Comparison of ENCODE assay signal across 24 cellular contexts in genomic region chr7:12258074-12258473, GRCh38. TPM values are rescaled to one million over a fixed set of nuclear protein-coding genes. Genes with fewer than 3 reads are reported as not detected.
DNase-seq lines count a peak whose midpoint lies in the region; ATAC-seq and TF ChIP-seq lines count a peak whose summit lies in the region.
"Had no signal": no experiment of that assay in that cellular context is flagged by ENCODE, and none has a peak within 500 bp of the region (broad histone marks: within the 10 kb centered on the region; RNA-seq: fewer than 3 reads in every experiment).

No MANE protein-coding gene starts in this region.

- no peaks in the 10 kb centered on the region for H3K36me3 Mint-ChIP-seq in CD4-positive, CD25-positive, alpha-beta regulatory T cell

- intact Hi-C loops in Panc1 (cut with micrococcal nuclease; ENCODE audit: unreplicated experiment), result no loop called here

- peak overlapping the region; percentile 39 for H3K9ac ChIP-seq in mesenchymal stem cell (ENCODE audit: low read length)

- TF ChIP-seq CTCF in Panc1 (IDR thresholded peaks at IDR 0.05), result no peak

- H3K4me3 Mint-ChIP-seq in CD4-positive, CD25-positive, alpha-beta regulatory T cell, result no peak overlapping the region
- H3K4me3 Mint-ChIP-seq: activated CD8-positive, alpha-beta T cell treated with anti-CD3 and anti-CD28 coated beads for 36 hours; effector memory CD8-positive, alpha-beta T cell; natural killer cell treated with Interleukin-12 subunit alpha and Interleukin-12 subunit beta and Interleukin-15 and Interleukin-18, amount 100 ng/mL, for 72 hours had no signal

- H3K4me2 ChIP-seq in mesenchymal stem cell (ENCODE audit: low read length, poor library complexity, severe bottlenecking), result no peak overlapping the region

- no peak overlapping the region for H2AFZ ChIP-seq in mesenchymal stem cell (ENCODE audit: low read depth, low read length)

- peaks cover 0 to 14% (median 4%) of the 10 kb centered on the region in 4 donors for H3K4me1 Mint-ChIP-seq in CD4-positive, CD25-positive, alpha-beta regulatory T cell

- CTCF ChIA-PET in Panc1 (lab: Charles Lee), result interaction anchor here (0.6 kb wide), 1 partner anchor 197 kb away, joined by 3 read pairs; no protein-coding TSS in a partner anchor

- H3K9me3 Mint-ChIP-seq in CD4-positive, CD25-positive, alpha-beta regulatory T cell, result peaks cover 0 to 5% (median 0%) of the 10 kb centered on the region in 7 donors
- H3K9me3 Mint-ChIP-seq: effector memory CD8-positive, alpha-beta T cell had no signal

- no peaks in the 10 kb centered on the region for H3K9me3 ChIP-seq in CD4-positive, CD25-positive, alpha-beta regulatory T cell (ENCODE audit: control insufficient read depth in 2 of 2, low read length in 2 of 2)
- H3K9me3 ChIP-seq in Panc1 (ENCODE audit: control insufficient read depth, insufficient read depth, low read depth, low read length), result no peaks in the 10 kb centered on the region
- peaks cover 4% of the 10 kb centered on the region for H3K9me3 ChIP-seq in mesenchymal stem cell (ENCODE audit: control insufficient read depth, low read length)
- H3K9me3 ChIP-seq: body of pancreas, HAP-1, ovary, tibial artery had no signal

- no peak overlapping the region for H3K14ac ChIP-seq in mesenchymal stem cell (ENCODE audit: low read length in 2 of 2)

- no peak overlapping the region for H2BK5ac ChIP-seq in mesenchymal stem cell (ENCODE audit: low read depth, low read length, poor library complexity, severe bottlenecking)

- no peak overlapping the region for H2BK120ac ChIP-seq in mesenchymal stem cell (ENCODE audit: low read depth, low read length)

- H3K27me3 Mint-ChIP-seq in CD4-positive, CD25-positive, alpha-beta regulatory T cell, result no peaks in the 10 kb centered on the region
- H3K27me3 Mint-ChIP-seq: activated CD8-positive, alpha-beta T cell treated with anti-CD3 and anti-CD28 coated beads for 36 hours; effector memory CD8-positive, alpha-beta T cell had no signal

- H3K36me3 ChIP-seq in CD4-positive, CD25-positive, alpha-beta regulatory T cell (ENCODE audit: control insufficient read depth, insufficient read depth, low read length), result no peaks in the 10 kb centered on the region
- H3K36me3 ChIP-seq in Panc1 (ENCODE audit: control insufficient read depth, insufficient read depth, low read length) (no peaks in the 10 kb centered on the region), mesenchymal stem cell (ENCODE audit: control insufficient read depth in 1 of 2, insufficient read depth in 2 of 2, low read depth in 1 of 2, low read length in 2 of 2) (no peaks in the 10 kb centered on the region)
- H3K36me3 ChIP-seq: HAP-1, ovary, tibial artery had no signal

- in situ Hi-C loops in Panc1 (cut with HindIII; ENCODE audit: low pct_unique_long_range_greater_than_20kb, low sequenced_read_pairs), result no loop called here

- POLR2A ChIA-PET in Panc1 (lab: Charles Lee), result no interaction called here

- H4K91ac ChIP-seq in mesenchymal stem cell (ENCODE audit: low read length), result no peak overlapping the region

- no peak overlapping the region for H2BK15ac ChIP-seq in mesenchymal stem cell (ENCODE audit: low read depth, poor library complexity, severe bottlenecking)

- DNase-seq in CD4-positive, CD25-positive, alpha-beta regulatory T cell, result no peak
- DNase-seq in Panc1 (ENCODE audit: low read depth, low spot score) (no peak), mesenchymal stem cell (no peak), NCI-H2029 treated with DMSO at 0.1 percent for 48 hours (lab: John Stamatoyannopoulos, UW) (no peak), superior temporal gyrus (ENCODE audit: extremely low spot score) (no peak), ureter (ENCODE audit: low spot score) (no peak), UCSD-AML1 (lab: John Stamatoyannopoulos, UW; ENCODE audit: unreplicated experiment) (no peak)
- DNase-seq: activated CD4-positive, CD25-positive, alpha-beta regulatory T cell; activated effector memory CD4-positive, alpha-beta T cell treated with anti-CD3 and anti-CD28 coated beads, Interleukin-2, amount 50 U/mL, for 16 hours; body of pancreas; DMS79 treated with DMSO at 0.1 percent for 48 hours; foreskin keratinocyte; midbrain; NCI-H1105 treated with DMSO at 0.1 percent for 48 hours; ovary; right cardiac atrium; stimulated activated naive CD4-positive, alpha-beta T cell treated with Interleukin-2 at 50 U/mL for 16 hours; tibial artery had no signal

- no peaks in the 10 kb centered on the region for H3K27me3 ChIP-seq in CD4-positive, CD25-positive, alpha-beta regulatory T cell (ENCODE audit: control insufficient read depth, insufficient read depth, low read length)
- H3K27me3 ChIP-seq in Panc1 (ENCODE audit: control insufficient read depth, insufficient read depth, low read length), result no peaks in the 10 kb centered on the region
- no peaks in the 10 kb centered on the region for H3K27me3 ChIP-seq in mesenchymal stem cell (ENCODE audit: control insufficient read depth in 1 of 2, insufficient read depth in 1 of 2, low read length in 2 of 2)
- H3K27me3 ChIP-seq: body of pancreas, foreskin keratinocyte, ovary, tibial artery had no signal

- peak overlapping the region; percentile 84 for H3K4me3 ChIP-seq in CD4-positive, CD25-positive, alpha-beta regulatory T cell (ENCODE audit: low read depth, low read length)
- H3K4me3 ChIP-seq in Panc1 (ENCODE audit: low read depth in 2 of 2, low read length in 2 of 2), result peak overlapping the region in 1 of 2 experiments; percentile 2; a peak in 1 of 4 replicates
- H3K4me3 ChIP-seq in mesenchymal stem cell (ENCODE audit: insufficient read depth in 1 of 2, low read depth in 1 of 2, low read length in 2 of 2), result no peak overlapping the region
- H3K4me3 ChIP-seq: body of pancreas, HAP-1, ovary, tibial artery had no signal

- H2AK5ac ChIP-seq in mesenchymal stem cell (ENCODE audit: low read length, severe bottlenecking), result no peak overlapping the region

- no peak overlapping the region for H2BK12ac ChIP-seq in mesenchymal stem cell (ENCODE audit: low read length in 2 of 2)

- no peak overlapping the region for H3K4ac ChIP-seq in mesenchymal stem cell (ENCODE audit: low read depth in 1 of 2, low read length in 2 of 2)

- H4K8ac ChIP-seq in mesenchymal stem cell (ENCODE audit: low read length), result no peak overlapping the region

- peaks cover 25% of the 10 kb centered on the region for H3K4me1 ChIP-seq in CD4-positive, CD25-positive, alpha-beta regulatory T cell (ENCODE audit: control insufficient read depth, insufficient read depth, low read length, poor library complexity, severe bottlenecking)
- H3K4me1 ChIP-seq in Panc1 (ENCODE audit: control insufficient read depth, insufficient read depth, low read length), result no peaks in the 10 kb centered on the region
- no peaks in the 10 kb centered on the region for H3K4me1 ChIP-seq in mesenchymal stem cell (ENCODE audit: control insufficient read depth, insufficient read depth, low read depth, low read length)
- H3K4me1 ChIP-seq: body of pancreas, foreskin keratinocyte, HAP-1, tibial artery had no signal

- no peak overlapping the region for H3K23ac ChIP-seq in mesenchymal stem cell (ENCODE audit: low read length in 2 of 2)

- H3K27ac ChIP-seq in CD4-positive, CD25-positive, alpha-beta regulatory T cell (ENCODE audit: insufficient read depth, low read length, poor library complexity, severe bottlenecking), result peak overlapping the region; percentile 79
- peak overlapping the region; percentile 74 for H3K27ac ChIP-seq in Panc1 (ENCODE audit: low read length)
- H3K27ac ChIP-seq in mesenchymal stem cell (ENCODE audit: low read length, poor library complexity, severe bottlenecking), result no peak overlapping the region
- H3K27ac ChIP-seq: body of pancreas, foreskin keratinocyte, ovary, tibial artery had no signal

- ATAC-seq in CD4-positive, CD25-positive, alpha-beta regulatory T cell (ENCODE audit: low read depth in 2 of 2), result no peak
- ATAC-seq in GM21723 (IDR thresholded peaks at IDR 0.05; ENCODE audit: unreplicated experiment) (peak; percentile 4), Panc1 (no peak)
- ATAC-seq: body of pancreas, Right ventricle myocardium inferior had no signal

- H3K27ac Mint-ChIP-seq in CD4-positive, CD25-positive, alpha-beta regulatory T cell, result no peak overlapping the region
- H3K27ac Mint-ChIP-seq: activated CD8-positive, alpha-beta T cell treated with anti-CD3 and anti-CD28 coated beads for 36 hours; effector memory CD8-positive, alpha-beta T cell; natural killer cell treated with Interleukin-12 subunit alpha and Interleukin-12 subunit beta and Interleukin-15 and Interleukin-18, amount 100 ng/mL, for 72 hours had no signal

- BruUV-seq in Panc1 (replicated peaks; lab: Mats Ljungman, UMichigan), result no TSS peak

- WGBS in mesenchymal stem cell, result 96% methylated on average over 4 of the region's 4 CpGs

- H3K18ac ChIP-seq in mesenchymal stem cell (ENCODE audit: low read depth in 1 of 2, low read length in 2 of 2), result no peak overlapping the region

- H3K79me1 ChIP-seq in mesenchymal stem cell (replicated peaks; ENCODE audit: low read length, poor library complexity, severe bottlenecking), result no peaks in the 10 kb centered on the region

RNA-seq across cellular contexts. Expression of gene TMEM106B, which starts 47.0 kb away (rescaled TPM):
- 19.0 TPM for total RNA-seq in CD4-positive, CD25-positive, alpha-beta regulatory T cell
- polyA plus RNA-seq in CD4-positive, CD25-positive, alpha-beta regulatory T cell, result 10 to 100 TPM; 35.9 to 43.8 (median 36.4) TPM
- total RNA-seq in Panc1 (2021; ENCODE audit: unreplicated experiment) (89.0 TPM), ureter (56.6 TPM)
- 51.2 TPM for polyA plus RNA-seq in Panc1 (2012; ENCODE audit: insufficient read length)
- polyA plus RNA-seq in mesenchymal stem cell (2013, experiment 1 of 2), result 37.8 TPM
- 40.9 TPM for polyA plus RNA-seq in mesenchymal stem cell (2013, experiment 2 of 2)
